ENCODE assay signal across 12 cellular contexts in the genomic region with DNA sequence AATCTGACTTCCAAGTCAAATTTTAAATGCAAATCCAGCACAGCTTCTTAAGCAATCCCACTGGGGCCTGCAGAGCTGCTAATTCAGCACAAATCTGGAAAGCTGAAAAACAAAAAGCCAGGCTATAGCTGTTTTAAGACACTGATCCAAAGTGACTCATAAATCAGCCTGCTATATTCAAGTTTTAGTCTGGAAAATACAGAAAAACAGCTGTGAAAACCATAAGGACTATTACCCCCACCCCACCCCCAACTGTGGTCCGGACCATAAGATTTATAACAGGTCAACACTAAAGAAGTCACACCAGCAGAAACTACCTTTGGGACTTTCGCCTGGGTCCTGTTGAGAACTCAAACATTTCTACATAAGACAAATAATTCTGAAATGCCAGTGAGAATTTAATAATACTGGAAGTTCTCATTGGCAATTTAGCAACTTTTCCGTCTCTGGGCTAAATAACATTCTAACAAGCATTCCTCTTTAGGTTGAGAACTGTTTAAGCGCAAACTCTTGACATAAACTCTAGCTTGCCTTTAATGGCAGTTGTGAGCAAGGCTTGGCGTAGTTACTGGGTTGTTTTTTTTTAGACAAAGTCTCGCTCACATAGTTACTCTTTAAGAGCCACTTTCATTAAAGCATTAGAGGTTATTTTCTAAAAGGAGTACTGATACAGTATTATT. TPM values are rescaled to one million over a fixed set of nuclear protein-coding genes. Genes with fewer than 3 reads are reported as not detected.
DNase-seq lines count a peak whose midpoint lies in the region; TF ChIP-seq lines count a peak whose summit lies in the region.
"Had no signal": no experiment of that assay in that cellular context is flagged by ENCODE, and none has a peak within 500 bp of the region (broad histone marks: within the 10 kb centered on the region; RNA-seq: fewer than 3 reads in every experiment).

No MANE protein-coding gene starts in this region.

- H3K4me1 ChIP-seq in Karpas-422 (ENCODE audit: low read length) = no peaks in the 10 kb centered on the region
- peaks cover 9 to 12% of the 10 kb centered on the region in 2 donors for H3K4me1 ChIP-seq in adrenal gland (replicated peaks in 1 of 2)

- H3K27ac Mint-ChIP-seq in Calu3 (ENCODE audit: unreplicated experiment) (peak overlapping the region; percentile 99), progenitor cell of endocrine pancreas (peak overlapping the region; percentile 94)
- H3K27ac Mint-ChIP-seq: activated T-helper 1 cell treated with anti-CD3 and anti-CD28 coated beads, Interleukin-12 subunit alpha, Interleukin-12 subunit beta, Interleukin-2, Interleukin-4 antibody, amounts not matched to agents 30 ng/mL and 10 ng/mL and 1 ng/mL, durations not matched to agents 14 hours and 24 hours and 36 hours; naive thymus-derived CD8-positive, alpha-beta T cell had no signal

- 69 to 74% (median 71%) methylated on average over 6 of the region's 6 CpGs for WGBS in adrenal gland, 4 donors

- TF ChIP-seq CTCF in Calu3 (IDR thresholded peaks at IDR 0.05; ENCODE audit: unreplicated experiment) = no peak
- TF ChIP-seq CTCF in progenitor cell of endocrine pancreas (IDR thresholded peaks at IDR 0.05; ENCODE audit: unreplicated experiment) = no peak
- no peak for TF ChIP-seq CTCF in adrenal gland (IDR thresholded peaks at IDR 0.05)

- no peaks in the 10 kb centered on the region for H3K9me2 ChIP-seq in Karpas-422 (replicated peaks; ENCODE audit: insufficient read depth, low read length)

- no TSS peak for BruUV-seq in Calu3 (replicated peaks; lab: Mats Ljungman, UMichigan)

- no peaks in the 10 kb centered on the region for H4K20me1 ChIP-seq in Karpas-422 (ENCODE audit: insufficient read depth, low read depth, low read length)

- no peak overlapping the region for H3K4me2 ChIP-seq in Karpas-422 (ENCODE audit: low read depth, low read length, poor library complexity, severe bottlenecking)

- peaks cover 97% of the 10 kb centered on the region for H3K36me3 Mint-ChIP-seq in Calu3 (ENCODE audit: insufficient read depth, unreplicated experiment)
- H3K36me3 Mint-ChIP-seq in progenitor cell of endocrine pancreas (ENCODE audit: insufficient read depth) = peaks cover 8% of the 10 kb centered on the region

- no peaks in the 10 kb centered on the region for H3K9me3 Mint-ChIP-seq in Calu3 (ENCODE audit: low read depth, unreplicated experiment)
- no peaks in the 10 kb centered on the region for H3K9me3 Mint-ChIP-seq in progenitor cell of endocrine pancreas (ENCODE audit: low read depth)
- H3K9me3 Mint-ChIP-seq: activated T-helper 1 cell treated with anti-CD3 and anti-CD28 coated beads, Interleukin-12 subunit alpha, Interleukin-12 subunit beta, Interleukin-2, Interleukin-4 antibody, amounts not matched to agents 30 ng/mL and 10 ng/mL and 1 ng/mL, durations not matched to agents 14 hours and 24 hours and 36 hours had no signal

- peak; percentile 67 for DNase-seq in Calu3
- DNase-seq in RPMI8226 = peak; percentile 48
- DNase-seq in fibroblast of the conjunctiva (ENCODE audit: low read depth) = peak; percentile 83
- no peak for DNase-seq in progenitor cell of endocrine pancreas (ENCODE audit: low spot score, unreplicated experiment)
- DNase-seq in Karpas-422 = no peak
- no peak for DNase-seq in COLO829 (ENCODE audit: low spot score)
- no peak for DNase-seq in adrenal gland
- no peak for DNase-seq in HuH-7.5 (ENCODE audit: low spot score)
- DNase-seq: GF-D8; naive thymus-derived CD8-positive, alpha-beta T cell; NCI-H748 treated with DMSO at 0.1 percent for 48 hours had no signal

- H3K36me3 ChIP-seq in Karpas-422 (ENCODE audit: insufficient read depth, low read length) (no peaks in the 10 kb centered on the region), adrenal gland (replicated peaks in 1 of 2) (no peaks in the 10 kb centered on the region)

- CTCF ChIA-PET in Calu3 (lab: Charles Lee) = interaction anchor here (0.6 to 1.6 kb wide), 11 partner anchors 10 to 162 kb away, joined by 3 to 6 read pairs (median 3); no protein-coding TSS in a partner anchor

- no peak for TF ChIP-seq POLR2A in adrenal gland (IDR thresholded peaks at IDR 0.05)

- H3K4me3 Mint-ChIP-seq in Calu3 (ENCODE audit: low read depth, unreplicated experiment) (peak overlapping the region; percentile 93), progenitor cell of endocrine pancreas (ENCODE audit: low read depth) (peak overlapping the region; percentile 90)
- H3K4me3 Mint-ChIP-seq: activated T-helper 1 cell treated with anti-CD3 and anti-CD28 coated beads, Interleukin-12 subunit alpha, Interleukin-12 subunit beta, Interleukin-2, Interleukin-4 antibody, amounts not matched to agents 30 ng/mL and 10 ng/mL and 1 ng/mL, durations not matched to agents 14 hours and 24 hours and 36 hours; naive thymus-derived CD8-positive, alpha-beta T cell had no signal

- no peaks in the 10 kb centered on the region for H3K27me3 Mint-ChIP-seq in Calu3 (ENCODE audit: unreplicated experiment)
- H3K27me3 Mint-ChIP-seq in progenitor cell of endocrine pancreas = no peaks in the 10 kb centered on the region

- H3K79me2 ChIP-seq in Karpas-422 (ENCODE audit: low read length) = no peaks in the 10 kb centered on the region

- H3K27me3 ChIP-seq in Karpas-422 (ENCODE audit: low read length) (no peaks in the 10 kb centered on the region), adrenal gland (no peaks in the 10 kb centered on the region)

- H3K4me1 Mint-ChIP-seq in Calu3 (ENCODE audit: low read depth, unreplicated experiment) (peaks cover 21% of the 10 kb centered on the region), progenitor cell of endocrine pancreas (ENCODE audit: low read depth) (peaks cover 64% of the 10 kb centered on the region)

- no peak overlapping the region for H3K27ac ChIP-seq in Karpas-422 (ENCODE audit: low read length)
- H3K27ac ChIP-seq in adrenal gland = peak overlapping the region in 1 of 5 donors; percentile 19

- intact Hi-C loops in Calu3 (cut with micrococcal nuclease; ENCODE audit: unreplicated experiment) = loop anchor here (1.0 to 5.0 kb wide), 3 partner anchors 23 to 134 kb away; no protein-coding TSS in a partner anchor
- intact Hi-C loops in adrenal gland (cut with DNase I) = no loop called here

- H3K9me3 ChIP-seq in Karpas-422 (ENCODE audit: low read length) (no peaks in the 10 kb centered on the region), adrenal gland (replicated peaks in 1 of 3) (no peaks in the 10 kb centered on the region)

- no peak overlapping the region for H3K9ac ChIP-seq in Karpas-422 (ENCODE audit: low read length)

- H3K4me3 ChIP-seq in Karpas-422 (ENCODE audit: low read length) (no peak overlapping the region), adrenal gland (peak overlapping the region in 1 of 4 donors; percentile 72)

- H2AFZ ChIP-seq in Karpas-422 (ENCODE audit: low read length) = no peak overlapping the region

RNA-seq across cellular contexts. Expression of gene LRIG3, which starts 3.3 kb away (rescaled TPM):
- total RNA-seq in Calu3 (2022) (261 and 357 TPM in 2 replicates), progenitor cell of endocrine pancreas (75.3 and 94.4 TPM in 2 replicates), adrenal gland (10 to 100 TPM in 1 of 8 donors, 1 to 10 TPM in 7; 1.8 to 11.8 (median 4.1) TPM)
- total RNA-seq in Karpas-422 (2014; rRNA removed; shearing (Covaris generic); ENCODE audit: low replicate concordance) = not detected in 2 replicates
- 1 to 10 TPM; 1.1 to 2.6 (median 1.8) TPM for polyA plus RNA-seq in adrenal gland
- total RNA-seq: activated T-helper 1 cell treated with anti-CD3 and anti-CD28 coated beads, Interleukin-12 subunit alpha, Interleukin-12 subunit beta, Interleukin-2, Interleukin-4 antibody, amounts not matched to agents 30 ng/mL and 10 ng/mL and 1 ng/mL, durations not matched to agents 14 hours and 24 hours and 36 hours; naive thymus-derived CD8-positive, alpha-beta T cell had no signal
- polyA plus RNA-seq: naive thymus-derived CD8-positive, alpha-beta T cell had no signal

Comparison
In these comparisons a context has a peak if more than half of its experiments do, and no peak if none do; other contexts are left out.
1. DNase-seq: peak in Calu3 (single experiment), RPMI8226 (single experiment) and fibroblast of the conjunctiva (single experiment); none in progenitor cell of endocrine pancreas (single experiment), Karpas-422 (single experiment), COLO829 (single experiment), adrenal gland (0 of 7) and HuH-7.5 (single experiment).